In genomic region chrX:101385795-101386541, GRCh38 we compare ENCODE assay signal across 9 cellular contexts. TPM values are rescaled to one million over a fixed set of nuclear protein-coding genes. Genes with fewer than 3 reads are reported as not detected.
DNase-seq lines count a peak whose midpoint lies in the region; ATAC-seq and TF ChIP-seq lines count a peak whose summit lies in the region.
"Had no signal": no experiment of that assay in that cellular context is flagged by ENCODE, and none has a peak within 500 bp of the region (broad histone marks: within the 10 kb centered on the region; RNA-seq: fewer than 3 reads in every experiment).

Gene BTK, minus strand, starts transcription at chrX:101386191. Its CDS starts 10,907 bp downstream, at chrX:101375284.

- H3K27ac ChIP-seq in CD4-positive, CD25-positive, alpha-beta regulatory T cell (ENCODE audit: insufficient read depth, low read length, poor library complexity, severe bottlenecking): no peak within 1 kb of the TSS
- H3K27ac ChIP-seq in brain microvascular endothelial cell (no peak within 1 kb of the TSS), endodermal cell (ENCODE audit: low read depth, low read length) (no peak within 1 kb of the TSS)
- H3K27ac ChIP-seq: prostate gland had no signal

- no peak for DNase-seq in CD4-positive, CD25-positive, alpha-beta regulatory T cell
- DNase-seq in activated naive CD8-positive, alpha-beta T cell treated with anti-CD3 and anti-CD28 coated beads, Interleukin-2, amount 50 U/mL, for 24 hours: no peak
- DNase-seq in NCI-H128 (lab: John Stamatoyannopoulos, UW; ENCODE audit: unreplicated experiment): no peak
- no peak for DNase-seq in brain microvascular endothelial cell
- DNase-seq in AG08395 (ENCODE audit: low spot score): no peak
- no peak for DNase-seq in endodermal cell

- H3K4me1 Mint-ChIP-seq in CD4-positive, CD25-positive, alpha-beta regulatory T cell: peaks cover 0 to 7% (median 3%) of the 10 kb centered on the region in 4 donors
- peaks cover 11% of the 10 kb centered on the region for H3K4me1 Mint-ChIP-seq in activated naive CD8-positive, alpha-beta T cell treated with anti-CD3 and anti-CD28 coated beads, Interleukin-2, amount 50 U/mL, for 24 hours
- H3K4me1 Mint-ChIP-seq in endodermal cell: peaks cover 14% of the 10 kb centered on the region

- no peaks in the 10 kb centered on the region for H3K9me3 Mint-ChIP-seq in CD4-positive, CD25-positive, alpha-beta regulatory T cell
- no peaks in the 10 kb centered on the region for H3K9me3 Mint-ChIP-seq in activated naive CD8-positive, alpha-beta T cell treated with anti-CD3 and anti-CD28 coated beads, Interleukin-2, amount 50 U/mL, for 24 hours
- peaks cover 34% of the 10 kb centered on the region for H3K9me3 Mint-ChIP-seq in endodermal cell

- TF ChIP-seq CTCF in brain microvascular endothelial cell (IDR thresholded peaks at IDR 0.05; ENCODE audit: low read depth, low read length, missing control alignments) (no peak), endodermal cell (conservative IDR thresholded peaks at IDR 0.05) (no peak)

- H3K27ac Mint-ChIP-seq in CD4-positive, CD25-positive, alpha-beta regulatory T cell: peak within 1 kb of the TSS in 2 of 3 donors; percentile 11 to 46
- H3K27ac Mint-ChIP-seq in activated naive CD8-positive, alpha-beta T cell treated with anti-CD3 and anti-CD28 coated beads, Interleukin-2, amount 50 U/mL, for 24 hours: peak within 1 kb of the TSS; percentile 65
- H3K27ac Mint-ChIP-seq in endodermal cell: no peak within 1 kb of the TSS

- H3K36me3 Mint-ChIP-seq in CD4-positive, CD25-positive, alpha-beta regulatory T cell: no peaks in the 10 kb centered on the region
- H3K36me3 Mint-ChIP-seq in activated naive CD8-positive, alpha-beta T cell treated with anti-CD3 and anti-CD28 coated beads, Interleukin-2, amount 50 U/mL, for 24 hours (ENCODE audit: low read depth): peaks cover 2% of the 10 kb centered on the region
- no peaks in the 10 kb centered on the region for H3K36me3 Mint-ChIP-seq in endodermal cell (ENCODE audit: low read depth)

- WGBS in endodermal cell (ENCODE audit: insufficient coverage in 1 of 2, insufficient read length in 1 of 2), 2 experiments: 77% methylated on average over 9 of the region's 9 CpGs; no CpG with 5 or more reads in 1 of the 2 experiments

- H3K27me3 Mint-ChIP-seq in CD4-positive, CD25-positive, alpha-beta regulatory T cell: peaks cover 5% of the 10 kb centered on the region
- H3K27me3 Mint-ChIP-seq in activated naive CD8-positive, alpha-beta T cell treated with anti-CD3 and anti-CD28 coated beads, Interleukin-2, amount 50 U/mL, for 24 hours: no peaks in the 10 kb centered on the region
- no peaks in the 10 kb centered on the region for H3K27me3 Mint-ChIP-seq in endodermal cell (ENCODE audit: insufficient read depth)

- in situ Hi-C loops in brain microvascular endothelial cell (cut with HindIII; ENCODE audit: low pct_ligation_motif_present, low sequenced_read_pairs): no loop called here

- ATAC-seq in CD4-positive, CD25-positive, alpha-beta regulatory T cell (ENCODE audit: low read depth in 2 of 2): no peak
- ATAC-seq in GM19397 (IDR thresholded peaks at IDR 0.05; ENCODE audit: unreplicated experiment) (peak; percentile 53), HG03342 (IDR thresholded peaks at IDR 0.05; ENCODE audit: unreplicated experiment) (peak; percentile 65)
- ATAC-seq in activated naive CD8-positive, alpha-beta T cell treated with anti-CD3 and anti-CD28 coated beads, Interleukin-2, amount 50 U/mL, for 24 hours: no peak

- H3K4me3 Mint-ChIP-seq in CD4-positive, CD25-positive, alpha-beta regulatory T cell: no peak within 1 kb of the TSS
- peak within 1 kb of the TSS; percentile 68 for H3K4me3 Mint-ChIP-seq in activated naive CD8-positive, alpha-beta T cell treated with anti-CD3 and anti-CD28 coated beads, Interleukin-2, amount 50 U/mL, for 24 hours
- no peak within 1 kb of the TSS for H3K4me3 Mint-ChIP-seq in endodermal cell

- H3K9me3 ChIP-seq in CD4-positive, CD25-positive, alpha-beta regulatory T cell (ENCODE audit: control insufficient read depth in 2 of 2, low read length in 2 of 2): no peaks in the 10 kb centered on the region
- no peaks in the 10 kb centered on the region for H3K9me3 ChIP-seq in endodermal cell (ENCODE audit: control insufficient read depth, low read length)
- H3K9me3 ChIP-seq: prostate gland had no signal

- no peaks in the 10 kb centered on the region for H3K27me3 ChIP-seq in CD4-positive, CD25-positive, alpha-beta regulatory T cell (ENCODE audit: control insufficient read depth, insufficient read depth, low read length)
- H3K27me3 ChIP-seq in brain microvascular endothelial cell (replicated peaks): no peaks in the 10 kb centered on the region
- no peaks in the 10 kb centered on the region for H3K27me3 ChIP-seq in endodermal cell (ENCODE audit: control insufficient read depth, insufficient read depth, low read length, poor library complexity, severe bottlenecking)

- no peaks in the 10 kb centered on the region for H3K36me3 ChIP-seq in CD4-positive, CD25-positive, alpha-beta regulatory T cell (ENCODE audit: control insufficient read depth, insufficient read depth, low read length)
- H3K36me3 ChIP-seq in brain microvascular endothelial cell (replicated peaks) (no peaks in the 10 kb centered on the region), endodermal cell (ENCODE audit: control insufficient read depth, insufficient read depth, low read length) (no peaks in the 10 kb centered on the region)
- H3K36me3 ChIP-seq: prostate gland had no signal

- no peak within 1 kb of the TSS for H3K9ac ChIP-seq in endodermal cell (ENCODE audit: extremely low read depth, low read length, poor library complexity, severe bottlenecking)

- no peak within 1 kb of the TSS for H3K4me3 ChIP-seq in CD4-positive, CD25-positive, alpha-beta regulatory T cell (ENCODE audit: low read depth, low read length)
- H3K4me3 ChIP-seq in brain microvascular endothelial cell (ENCODE audit: low read depth, low read length) (no peak within 1 kb of the TSS), endodermal cell (ENCODE audit: low read length) (no peak within 1 kb of the TSS)
- H3K4me3 ChIP-seq: prostate gland had no signal

- H3K4me1 ChIP-seq in CD4-positive, CD25-positive, alpha-beta regulatory T cell (ENCODE audit: control insufficient read depth, insufficient read depth, low read length, poor library complexity, severe bottlenecking): no peaks in the 10 kb centered on the region
- H3K4me1 ChIP-seq in endodermal cell (ENCODE audit: control insufficient read depth, insufficient read depth, low read length): no peaks in the 10 kb centered on the region
- H3K4me1 ChIP-seq: prostate gland had no signal

RNA-seq across cellular contexts. Expression of gene BTK, which starts in this region (rescaled TPM):
- total RNA-seq in CD4-positive, CD25-positive, alpha-beta regulatory T cell: 2.7 TPM
- under 1 TPM in 3 of 4 donors, not detected in 1; 0.10 to 0.24 (median 0.11) TPM for polyA plus RNA-seq in CD4-positive, CD25-positive, alpha-beta regulatory T cell
- total RNA-seq in endodermal cell: 1 to 10 TPM; 2.3 to 3.4 TPM
- 0.43 TPM for polyA plus RNA-seq in endodermal cell (2013, experiment 1 of 2)
- 0.33 TPM for polyA plus RNA-seq in endodermal cell (2013, experiment 2 of 2)

Comparison
In these comparisons a context has a peak if more than half of its experiments do, and no peak if none do; other contexts are left out.
1. ATAC-seq: peak in GM19397 (single experiment) and HG03342 (single experiment); none in CD4-positive, CD25-positive, alpha-beta regulatory T cell (0 of 2) and activated naive CD8-positive, alpha-beta T cell treated with anti-CD3 and anti-CD28 coated beads, Interleukin-2, amount 50 U/mL, for 24 hours (single experiment).